In genomic region chr6:35304299-35304698, GRCh38 we compare ENCODE assay signal across 19 cellular contexts. TPM values are rescaled to one million over a fixed set of nuclear protein-coding genes. Genes with fewer than 3 reads are reported as not detected.
DNase-seq lines count a peak whose midpoint lies in the region; ATAC-seq, FAIRE-seq and TF ChIP-seq lines count a peak whose summit lies in the region.
"Had no signal": no experiment of that assay in that cellular context is flagged by ENCODE, and none has a peak within 500 bp of the region (broad histone marks: within the 10 kb centered on the region; RNA-seq: fewer than 3 reads in every experiment).

No MANE protein-coding gene starts in this region.

- no peak for DNase-seq in activated CD4-positive, alpha-beta T cell treated with anti-CD3 and anti-CD28 coated beads for 36 hours
- no peak for DNase-seq in activated CD4-positive, alpha-beta T cell treated with anti-CD3 and anti-CD28 coated beads for 48 hours
- peak; percentile 15 for DNase-seq in amniotic epithelial cell (ENCODE audit: low read depth)
- DNase-seq in osteoblast (ENCODE audit: insufficient read length, low spot score, missing footprints) = peak; percentile 60
- no peak for DNase-seq in urothelium cell line (ENCODE audit: low spot score)
- DNase-seq in iPS-NIHi11 (ENCODE audit: low spot score) = no peak
- DNase-seq: activated CD8-positive, alpha-beta memory T cell treated with anti-CD3 and anti-CD28 coated beads, Interleukin-2, amount 50 U/mL, for 48 hours; dermis blood vessel endothelial cell; GF-D8; heart right ventricle; left cardiac atrium; NCI-H187 treated with DMSO at 0.1 percent for 48 hours; NCI-H524; posterior cingulate gyrus had no signal

- POLR2A ChIA-PET in activated CD4-positive, alpha-beta T cell treated with anti-CD3 and anti-CD28 coated beads for 36 hours (lab: Charles Lee) = no interaction called here

- H2AFZ ChIP-seq in osteoblast (ENCODE audit: low read length) = no peak overlapping the region

- H3K9me3 ChIP-seq in KOPT-K1 (ENCODE audit: insufficient read depth, low read length, poor library complexity, severe bottlenecking) (no peaks in the 10 kb centered on the region), osteoblast (ENCODE audit: low read depth, low read length) (no peaks in the 10 kb centered on the region)
- H3K9me3 ChIP-seq: heart right ventricle had no signal

- no peak overlapping the region for H3K4me3 ChIP-seq in osteoblast (ENCODE audit: insufficient read depth, low read length)

- H3K4me3 Mint-ChIP-seq in activated CD4-positive, alpha-beta T cell treated with anti-CD3 and anti-CD28 coated beads for 36 hours = peak overlapping the region; percentile 77

- H3K36me3 ChIP-seq in KOPT-K1 (ENCODE audit: insufficient read depth, low read length) (peaks cover 68% of the 10 kb centered on the region), osteoblast (ENCODE audit: insufficient read depth, low read length) (no peaks in the 10 kb centered on the region)

- H3K4me2 ChIP-seq in osteoblast (ENCODE audit: insufficient read depth, low read length) = no peak overlapping the region

- no peak for TF ChIP-seq CTCF in osteoblast (IDR thresholded peaks at IDR 0.05; ENCODE audit: extremely low read depth, low read depth, low read length)

- CTCF ChIA-PET in activated CD4-positive, alpha-beta T cell treated with anti-CD3 and anti-CD28 coated beads for 36 hours (lab: Charles Lee) = interaction anchor here (0.9 to 2.3 kb wide), 5 partner anchors 9 to 169 kb away, joined by 3 to 6 read pairs (median 4); no protein-coding TSS in a partner anchor

- no peak for FAIRE-seq in urothelium cell line (lab: Jason Lieb, UNC)
- FAIRE-seq: astrocyte had no signal

- no peak for ATAC-seq in activated CD4-positive, alpha-beta T cell treated with anti-CD3 and anti-CD28 coated beads for 36 hours
- no peak for ATAC-seq in GM18517 (IDR thresholded peaks at IDR 0.05; ENCODE audit: unreplicated experiment)
- ATAC-seq: heart right ventricle, left cardiac atrium had no signal

- no peaks in the 10 kb centered on the region for H3K4me1 ChIP-seq in osteoblast (ENCODE audit: insufficient read depth, low read length)

- peaks cover 42% of the 10 kb centered on the region for H3K36me3 Mint-ChIP-seq in activated CD4-positive, alpha-beta T cell treated with anti-CD3 and anti-CD28 coated beads for 36 hours (ENCODE audit: low read depth)

- H3K27me3 Mint-ChIP-seq in activated CD4-positive, alpha-beta T cell treated with anti-CD3 and anti-CD28 coated beads for 36 hours = no peaks in the 10 kb centered on the region

- H3K9me3 Mint-ChIP-seq in activated CD4-positive, alpha-beta T cell treated with anti-CD3 and anti-CD28 coated beads for 36 hours (ENCODE audit: low read depth) = no peaks in the 10 kb centered on the region

- no peaks in the 10 kb centered on the region for H4K20me1 ChIP-seq in osteoblast (ENCODE audit: insufficient read depth, low read length)

- H3K27ac ChIP-seq in KOPT-K1 (ENCODE audit: low read depth, low read length, poor library complexity, severe bottlenecking) (peak overlapping the region; percentile 72), osteoblast (ENCODE audit: low read depth, low read length) (no peak overlapping the region)
- H3K27ac ChIP-seq: HL-60 had no signal

- H3K27me3 ChIP-seq in osteoblast (ENCODE audit: insufficient read depth, low read length) = peaks cover 2% of the 10 kb centered on the region
- H3K27me3 ChIP-seq: heart right ventricle had no signal

- H3K4me1 Mint-ChIP-seq in activated CD4-positive, alpha-beta T cell treated with anti-CD3 and anti-CD28 coated beads for 36 hours = peaks cover 80% of the 10 kb centered on the region

- intact Hi-C loops in activated CD4-positive, alpha-beta T cell treated with anti-CD3 and anti-CD28 coated beads for 36 hours (cut with DNase I, micrococcal nuclease) = loop anchor here in 1 of 2 experiments (5.0 to 10.0 kb wide), 2 partner anchors 417 to 821 kb away; partner anchors contain the start of genes ANKS1A and TAF11

- peak overlapping the region; percentile 96 for H3K27ac Mint-ChIP-seq in activated CD4-positive, alpha-beta T cell treated with anti-CD3 and anti-CD28 coated beads for 36 hours

- no peaks in the 10 kb centered on the region for H3K79me2 ChIP-seq in osteoblast (ENCODE audit: insufficient read depth, low read length)

RNA-seq across cellular contexts. Expression of gene DEF6, which starts 6.7 kb away (rescaled TPM):
- total RNA-seq in activated CD4-positive, alpha-beta T cell treated with anti-CD3 and anti-CD28 coated beads for 36 hours = 10 to 100 TPM; 74.1 to 86.6 TPM
- 0.29 and 0.72 TPM in 2 replicates for total RNA-seq in osteoblast
- total RNA-seq: A172 had no signal

RNA-seq across cellular contexts. Expression of gene PPARD, which starts 38.1 kb away (rescaled TPM):
- 10 to 100 TPM; 16.5 to 19.2 TPM for total RNA-seq in activated CD4-positive, alpha-beta T cell treated with anti-CD3 and anti-CD28 coated beads for 36 hours
- 12.3 and 13.3 TPM in 2 replicates for total RNA-seq in osteoblast

RNA-seq across cellular contexts. Expression of gene ZNF76, which starts 44.8 kb away (rescaled TPM):
- 10 to 100 TPM; 35.2 to 40.1 TPM for total RNA-seq in activated CD4-positive, alpha-beta T cell treated with anti-CD3 and anti-CD28 coated beads for 36 hours
- total RNA-seq in osteoblast = 19.9 and 22.7 TPM in 2 replicates

Comparison
In these comparisons a context has a peak if more than half of its experiments do, and no peak if none do; other contexts are left out.
1. DNase-seq: peak in amniotic epithelial cell (single experiment) and osteoblast (single experiment); none in activated CD4-positive, alpha-beta T cell treated with anti-CD3 and anti-CD28 coated beads for 36 hours (single experiment), activated CD4-positive, alpha-beta T cell treated with anti-CD3 and anti-CD28 coated beads for 48 hours (single experiment), urothelium cell line (single experiment) and iPS-NIHi11 (single experiment).
2. RNA of gene DEF6, which starts 6.7 kb away (total RNA-seq): 74.1 to 86.6 TPM in activated CD4-positive, alpha-beta T cell treated with anti-CD3 and anti-CD28 coated beads for 36 hours; 0.29 to 0.72 TPM in osteoblast; every median in the first group is over 10 times any median in the second.